24 cellular contexts compared by ENCODE assay signal in genomic region chr4:94389595-94390290, GRCh38. TPM values are rescaled to one million over a fixed set of nuclear protein-coding genes. Genes with fewer than 3 reads are reported as not detected.
"Had no signal": no experiment of that assay in that cellular context is flagged by ENCODE, and none has a peak within 500 bp of the region (broad histone marks: within the 10 kb centered on the region; RNA-seq: fewer than 3 reads in every experiment).

No MANE protein-coding gene starts in this region.

- ATAC-seq: activated CD4-positive, alpha-beta T cell treated with anti-CD3 and anti-CD28 coated beads for 36 hours; activated CD8-positive, alpha-beta T cell treated with anti-CD3 and anti-CD28 coated beads, Interleukin-2, amount 10 ng/mL, durations not matched to agents 7 days and 5 days; PC-3; T-cell had no signal

- H3K4me3 ChIP-seq: adrenal gland, colonic mucosa, SK-N-MC had no signal

- H3K4me1 ChIP-seq: adrenal gland, colonic mucosa had no signal

- DNase-seq: activated CD4-positive, alpha-beta T cell treated with anti-CD3 and anti-CD28 coated beads for 36 hours; activated CD4-positive, alpha-beta T cell treated with anti-CD3 and anti-CD28 coated beads, Interleukin-2, amount 50 U/mL, for 4 hours; activated CD4-positive, CD25-positive, alpha-beta regulatory T cell; activated CD8-positive, alpha-beta memory T cell treated with anti-CD3 and anti-CD28 coated beads, Interleukin-2, amount 50 U/mL, for 48 hours; activated CD8-positive, alpha-beta T cell treated with anti-CD3 and anti-CD28 coated beads, Interleukin-2, amount 10 ng/mL, durations not matched to agents 7 days and 5 days; activated naive CD4-positive, alpha-beta T cell treated with anti-CD3 and anti-CD28 coated beads, Interleukin-2, amount 50 U/mL, for 16 hours; activated naive CD8-positive, alpha-beta T cell treated with anti-CD3 and anti-CD28 coated beads, Interleukin-2, amount 10 ng/mL, durations not matched to agents 7 days and 5 days; activated T-cell treated with anti-CD3 and anti-CD28 coated beads, Interleukin-2, amount 50 U/mL, for 1 hour; adrenal gland; anterior cingulate cortex; colonic mucosa; MM.1S; NCI-H1105; NCI-H1436 treated with DMSO at 0.1 percent for 48 hours; NCI-H187; NCI-H2081; NCI-H510A treated with DMSO at 0.1 percent for 48 hours; NCI-H69; PC-3; SIG-M5; T-cell; T-helper 2 cell; T1000 had no signal

- H3K9me3 ChIP-seq: adrenal gland, colonic mucosa had no signal

- H3K27me3 ChIP-seq: adrenal gland, colonic mucosa had no signal

- H3K36me3 ChIP-seq: adrenal gland, colonic mucosa had no signal

RNA-seq across cellular contexts. Expression of gene HPGDS, which starts 47.1 kb away (rescaled TPM):
- total RNA-seq: activated CD4-positive, alpha-beta T cell treated with anti-CD3 and anti-CD28 coated beads for 36 hours; activated CD8-positive, alpha-beta T cell treated with anti-CD3 and anti-CD28 coated beads, Interleukin-2, amount 10 ng/mL, durations not matched to agents 7 days and 5 days; activated naive CD8-positive, alpha-beta T cell treated with anti-CD3 and anti-CD28 coated beads, Interleukin-2, amount 10 ng/mL, durations not matched to agents 7 days and 5 days; PC-3 had no signal
